In genomic region chr11:83007909-83008580, GRCh38 we compare ENCODE assay signal across 1 cellular context.
TF ChIP-seq lines count a peak whose summit lies in the region.

No MANE protein-coding gene starts in this region.

TF ChIP-seq in K562, 482 proteins besides CTCF, POLR2A, EP300 and RAD21 (continued from another document and continues in another):
- TF ChIP-seq ZNF592 (IDR thresholded peaks at IDR 0.05) (peak; percentile 80), ZNF121 (CRISPR knock-in tag; conservative IDR thresholded peaks at IDR 0.05) (no peak), ZNF436 (CRISPR knock-in tag; IDR thresholded peaks at IDR 0.05) (no peak), CREB1 (IDR thresholded peaks at IDR 0.05) (peak; percentile 49; the same call in 1 of the 2 replicates), CREB1 (CRISPR knock-in tag; IDR thresholded peaks at IDR 0.05) (no peak), SAFB2 (IDR thresholded peaks at IDR 0.05; ENCODE audit: borderline replicate concordance, low read depth, low read length, severe bottlenecking) (no peak), ZBTB40 (IDR thresholded peaks at IDR 0.05) (no peak; the same call in 1 of the 2 replicates), ZBTB40 (CRISPR knock-in tag; IDR thresholded peaks at IDR 0.05) (no peak), TCF15 (CRISPR knock-in tag; IDR thresholded peaks at IDR 0.05) (no peak), ZBTB1 (CRISPR knock-in tag; IDR thresholded peaks at IDR 0.05; ENCODE audit: borderline replicate concordance, low read depth) (no peak), GABPB1 (CRISPR knock-in tag; IDR thresholded peaks at IDR 0.05) (0 out of 2 replicates have a peak, but pooled peaks have one; percentile 25), ZNF398 (CRISPR knock-in tag; IDR thresholded peaks at IDR 0.05) (no peak), EGR1 (conservative IDR thresholded peaks at IDR 0.05) (no peak), ZNF668 (CRISPR knock-in tag; IDR thresholded peaks at IDR 0.05) (no peak), ILK (tag; IDR thresholded peaks at IDR 0.05; ENCODE audit: borderline replicate concordance, low read depth) (no peak), ZNF717 (CRISPR knock-in tag; IDR thresholded peaks at IDR 0.05) (no peak), MLLT1 (IDR thresholded peaks at IDR 0.05) (no peak), CREB5 (CRISPR knock-in tag; IDR thresholded peaks at IDR 0.05) (no peak), ADNP (tag; IDR thresholded peaks at IDR 0.05) (no peak), CEBPG (CRISPR knock-in tag; IDR thresholded peaks at IDR 0.05) (no peak), CEBPG (tag; conservative IDR thresholded peaks at IDR 0.05 in 1 of 2, IDR thresholded peaks at IDR 0.05 in 1 of 2) (no peak), NELFE (IDR thresholded peaks at IDR 0.05; ENCODE audit: insufficient read depth, insufficient read length) (no peak), ELF1 (tag; IDR thresholded peaks at IDR 0.05) (peak; percentile 37; the same call in 1 of the 2 replicates), RERE (CRISPR knock-in tag; IDR thresholded peaks at IDR 0.05; ENCODE audit: borderline replicate concordance) (no peak), NR3C1 (CRISPR knock-in tag; IDR thresholded peaks at IDR 0.05) (no peak), GTF2B (IDR thresholded peaks at IDR 0.05; ENCODE audit: extremely low read depth, insufficient read length) (no peak), ZNF146 (CRISPR knock-in tag; IDR thresholded peaks at IDR 0.05; ENCODE audit: unreplicated experiment) (no peak)
